ENCODE assay signal across 8 cellular contexts in genomic region chr14:89425931-89426330, GRCh38. TPM values are rescaled to one million over a fixed set of nuclear protein-coding genes. Genes with fewer than 3 reads are reported as not detected.
DNase-seq lines count a peak whose midpoint lies in the region; ATAC-seq and TF ChIP-seq lines count a peak whose summit lies in the region.

No MANE protein-coding gene starts in this region.

- H3K4me3 ChIP-seq in BJ (ENCODE audit: low read depth, low read length) (no peak overlapping the region), foreskin fibroblast (ENCODE audit: low read depth in 1 of 2, low read length in 2 of 2) (no peak overlapping the region), H7 (ENCODE audit: insufficient read depth, low read depth, low read length) (no peak overlapping the region)

- DNase-seq in BJ (ENCODE audit: low read depth), result peak; percentile 97
- peak; percentile 16 for DNase-seq in OCI-M1 (lab: John Stamatoyannopoulos, UW)
- peak; percentile 97 for DNase-seq in foreskin fibroblast
- DNase-seq in NCI-H1436 (lab: John Stamatoyannopoulos, UW), result no peak
- no peak for DNase-seq in H7
- DNase-seq in NCI-H526 treated with DMSO at 0.1 percent for 48 hours (lab: John Stamatoyannopoulos, UW), result no peak

- ATAC-seq in GM21381 (IDR thresholded peaks at IDR 0.05; ENCODE audit: unreplicated experiment) (peak; percentile 33), esophagus mucosa (no peak)

- H3K27me3 ChIP-seq in BJ (ENCODE audit: control insufficient read depth, insufficient read depth, low read length) (no peaks in the 10 kb centered on the region), H7 (ENCODE audit: control insufficient read depth, insufficient read depth, low read length) (no peaks in the 10 kb centered on the region)

- H3K36me3 ChIP-seq in BJ (ENCODE audit: control insufficient read depth, insufficient read depth, low read length) (no peaks in the 10 kb centered on the region), H7 (replicated peaks; ENCODE audit: control insufficient read depth, insufficient read depth, low read length) (no peaks in the 10 kb centered on the region; the same call in 1 of the 2 replicates)

- POLR2A ChIA-PET in BJ (lab: Charles Lee), result interaction anchor here (0.9 kb wide), 1 partner anchor 17 kb away, joined by 3 read pairs; no protein-coding TSS in a partner anchor

- CTCF ChIA-PET in BJ (lab: Yijun Ruan, JAX), result interaction anchor here (0.5 to 1.2 kb wide), 5 partner anchors 10 to 522 kb away, joined by 3 read pairs; no protein-coding TSS in a partner anchor

- TF ChIP-seq CTCF in BJ (IDR thresholded peaks at IDR 0.05; ENCODE audit: insufficient read depth, low read depth, low read length) (no peak), foreskin fibroblast (IDR thresholded peaks at IDR 0.05; ENCODE audit: low read depth, low read length) (no peak)

RNA-seq across cellular contexts. Expression of gene FOXN3, which starts 8.9 kb away (rescaled TPM):
- 30.2 and 31.3 TPM in 2 replicates for polyA plus RNA-seq in BJ (2011; rRNA removed)
- 48.4 and 56.2 TPM in 2 replicates for polyA minus RNA-seq in BJ (2011; rRNA and poly(A)+ RNA removed)
- 40.5 TPM for total RNA-seq in esophagus mucosa
- total RNA-seq in H7 (2014; rRNA removed; shearing (Covaris generic)), result 64.6 and 93.6 TPM in 2 replicates

Comparison
In these comparisons a context has a peak if more than half of its experiments do, and no peak if none do; other contexts are left out.
1. DNase-seq: peak in BJ (single experiment), OCI-M1 (single experiment) and foreskin fibroblast (2 of 2); none in NCI-H1436 (single experiment), H7 (single experiment) and NCI-H526 treated with DMSO at 0.1 percent for 48 hours (single experiment).